ENCODE assay signal across 9 cellular contexts in genomic region chr2:46098606-46099005, GRCh38.
DNase-seq lines count a peak whose midpoint lies in the region; ATAC-seq, FAIRE-seq and TF ChIP-seq lines count a peak whose summit lies in the region.
"Had no signal": no experiment of that assay in that cellular context is flagged by ENCODE, and none has a peak within 500 bp of the region (broad histone marks: within the 10 kb centered on the region; RNA-seq: fewer than 3 reads in every experiment).

No MANE protein-coding gene starts in this region.

- no peak for TF ChIP-seq EP300 in GM12878 (IDR thresholded peaks at IDR 0.05; ENCODE audit: borderline replicate concordance in 1 of 2, control insufficient read depth in 1 of 2, low read depth in 2 of 2, low read length in 2 of 2)

- TF ChIP-seq CTCF in GM12878 (IDR thresholded peaks at IDR 0.05 in 2 of 3, conservative IDR thresholded peaks at IDR 0.05 in 1 of 3; ENCODE audit: control insufficient read depth in 2 of 3, extremely low read depth in 1 of 3, insufficient read depth in 1 of 3, low read depth in 3 of 3, low read length in 3 of 3) = no peak
- TF ChIP-seq CTCF in liver (IDR thresholded peaks at IDR 0.05; ENCODE audit: low read depth, low read length, missing input control) = no peak
- no peak for TF ChIP-seq CTCF in nephron progenitor cell (IDR thresholded peaks at IDR 0.05)

- CTCF ChIA-PET in GM12878 (lab: Yijun Ruan, JAX) = interaction anchor here (0.9 to 3.9 kb wide), 8 partner anchors 9 to 130 kb away, joined by 3 to 11 read pairs (median 4); no protein-coding TSS in a partner anchor

- WGBS in GM12878 (ENCODE audit: insufficient coverage, insufficient replicate concordance, low lambda C conversion rate, missing lambda C conversion rate) = 0% methylated on average over 1 of the region's 1 CpG
- WGBS in liver = 66% methylated on average over 1 of the region's 1 CpG

- H3K9ac ChIP-seq in GM12878 (ENCODE audit: control insufficient read depth, insufficient read depth, low read length) = no peak overlapping the region
- no peak overlapping the region for H3K9ac ChIP-seq in liver (ENCODE audit: low read depth in 1 of 2, low read length in 2 of 2)

- peaks cover 3% of the 10 kb centered on the region for H3K27me3 Mint-ChIP-seq in nephron progenitor cell (ENCODE audit: low read depth, poor library complexity)

- POLR2A ChIA-PET in GM12878 (lab: Charles Lee) = interaction anchor here (0.6 to 1.3 kb wide), 3 partner anchors 14 to 19 kb away, joined by 3 to 5 read pairs (median 3); no protein-coding TSS in a partner anchor

- H4K20me1 ChIP-seq in GM12878 (ENCODE audit: control insufficient read depth, insufficient read depth) = no peaks in the 10 kb centered on the region

- TF ChIP-seq POLR2A in GM12878 (IDR thresholded peaks at IDR 0.05; ENCODE audit: low read depth, low read length) = no peak

- no peaks in the 10 kb centered on the region for H3K27me3 ChIP-seq in GM12878 (replicated peaks in 1 of 2; ENCODE audit: control insufficient read depth in 2 of 2, insufficient read depth in 2 of 2, low read length in 1 of 2)
- no peaks in the 10 kb centered on the region for H3K27me3 ChIP-seq in liver (ENCODE audit: control insufficient read depth in 4 of 4, insufficient read depth in 4 of 4, low read length in 3 of 4)

- TF ChIP-seq RAD21 in GM12878 (IDR thresholded peaks at IDR 0.05; ENCODE audit: insufficient read depth, low read depth, low read length) (no peak), liver (IDR thresholded peaks at IDR 0.05) (no peak)

- intact Hi-C loops in GM12878 (cut with micrococcal nuclease; ENCODE audit: unreplicated experiment) = loop anchor here (5.0 kb wide), 1 partner anchor 129 kb away; no protein-coding TSS in a partner anchor

- H3K79me2 ChIP-seq in GM12878 (ENCODE audit: control insufficient read depth, insufficient read depth, low read length) = no peaks in the 10 kb centered on the region

- DNase-seq in AG08395 (ENCODE audit: low spot score) (peak; percentile 74), HPDE6-E6E7 (ENCODE audit: extremely low spot score) (peak; percentile 60), GM12878 (ENCODE audit: low read depth, low spot score) (no peak), nephron progenitor cell (no peak), T-helper 9 cell (no peak), NCI-H1694 treated with DMSO at 0.1 percent for 48 hours (lab: John Stamatoyannopoulos, UW) (no peak)
- DNase-seq: SHP77 had no signal

- H2AFZ ChIP-seq in GM12878 (ENCODE audit: control insufficient read depth, low read depth, low read length) = no peak overlapping the region

- no TSS peak for BruUV-seq in GM12878 (replicated peaks; lab: Mats Ljungman, UMichigan)

- no peak overlapping the region for H3K4me2 ChIP-seq in GM12878 (ENCODE audit: control insufficient read depth, insufficient read depth)

- no peaks in the 10 kb centered on the region for H3K4me1 ChIP-seq in GM12878 (ENCODE audit: control insufficient read depth, insufficient read depth, low read length)
- H3K4me1 ChIP-seq in liver (ENCODE audit: control insufficient read depth in 4 of 4, insufficient read depth in 4 of 4, low read length in 3 of 4) = peaks cover 0 to 2% (median 0%) of the 10 kb centered on the region in 4 donors

- H3K36me3 Mint-ChIP-seq in nephron progenitor cell (ENCODE audit: low read depth) = peaks cover 18% of the 10 kb centered on the region

- SMC1A ChIA-PET in GM12878 (lab: Charles Lee; ENCODE audit: uncharacterized antibody, unreplicated experiment) = interaction anchor here (0.7 to 3.1 kb wide), 12 partner anchors 11 to 220 kb away, joined by 3 to 21 read pairs (median 7); no protein-coding TSS in a partner anchor

- no peak overlapping the region for H3K27ac ChIP-seq in GM12878 (ENCODE audit: control insufficient read depth, insufficient read depth)
- peak overlapping the region; percentile 52 to 77 for H3K27ac ChIP-seq in liver (ENCODE audit: low read depth in 1 of 2, low read length in 2 of 2)

- H3K4me3 ChIP-seq in GM12878 = no peak overlapping the region
- H3K4me3 ChIP-seq in liver (ENCODE audit: low read depth in 1 of 3, low read length in 3 of 3) = no peak overlapping the region

- H3K4me1 Mint-ChIP-seq in nephron progenitor cell = no peaks in the 10 kb centered on the region

- RAD21 ChIA-PET in GM12878 (lab: Charles Lee; ENCODE audit: unreplicated experiment) = interaction anchor here (0.7 to 2.0 kb wide), 6 partner anchors 19 to 360 kb away, joined by 3 to 19 read pairs (median 4); no protein-coding TSS in a partner anchor

- H3K4me3 Mint-ChIP-seq in nephron progenitor cell = no peak overlapping the region

- no peaks in the 10 kb centered on the region for H3K36me3 ChIP-seq in GM12878 (ENCODE audit: control insufficient read depth in 2 of 2, insufficient read depth in 2 of 2, low read length in 1 of 2)
- peaks cover 0 to 5% (median 3%) of the 10 kb centered on the region in 4 donors for H3K36me3 ChIP-seq in liver (ENCODE audit: control insufficient read depth in 4 of 4, insufficient read depth in 3 of 4, low read depth in 1 of 4, low read length in 3 of 4)

- H3K9me3 Mint-ChIP-seq in nephron progenitor cell = peaks cover 29% of the 10 kb centered on the region

- H3K9me3 ChIP-seq in GM12878 (replicated peaks; ENCODE audit: control insufficient read depth, insufficient read depth, low read length) (no peaks in the 10 kb centered on the region; the same call in 2 of the 3 replicates), liver (ENCODE audit: control insufficient read depth in 4 of 4, low read length in 3 of 4) (no peaks in the 10 kb centered on the region)

- no peak for FAIRE-seq in GM12878 (lab: Jason Lieb, UNC)

- ATAC-seq in GM12878 = peak; percentile 87
- no peak for ATAC-seq in GM18511 (IDR thresholded peaks at IDR 0.05; ENCODE audit: unreplicated experiment)

- H3K27ac Mint-ChIP-seq in nephron progenitor cell = no peak overlapping the region

- in situ Hi-C loops in GM12878 (cut with MboI) = no loop called here

TF ChIP-seq in GM12878, 131 proteins besides CTCF, POLR2A, EP300 and RAD21 (continues in another document):
- TF ChIP-seq EED (IDR thresholded peaks at IDR 0.05; ENCODE audit: low read depth) (no peak), YY1 (IDR thresholded peaks at IDR 0.05; ENCODE audit: low read depth, low read length) (peak; percentile 68; the same call in 1 of the 2 replicates), IKZF2 (IDR thresholded peaks at IDR 0.05) (peak; percentile 9 to 15; a peak in 1 of 4 replicates), NFXL1 (IDR thresholded peaks at IDR 0.05; ENCODE audit: borderline replicate concordance) (no peak), E4F1 (IDR thresholded peaks at IDR 0.05; ENCODE audit: borderline replicate concordance, partially characterized antibody) (no peak)

TF ChIP-seq in liver, 16 proteins besides CTCF, POLR2A, EP300 and RAD21 (continues in another document):
- TF ChIP-seq EGR1 (IDR thresholded peaks at IDR 0.05; ENCODE audit: low read depth in 2 of 2) = no peak
- TF ChIP-seq JUND (IDR thresholded peaks at IDR 0.05) = no peak
- TF ChIP-seq MAX (IDR thresholded peaks at IDR 0.05) = no peak
- no peak for TF ChIP-seq YY1 (IDR thresholded peaks at IDR 0.05)
- TF ChIP-seq FOXA1 (IDR thresholded peaks at IDR 0.05) = no peak
- TF ChIP-seq FOXA2 (IDR thresholded peaks at IDR 0.05) = no peak
- no peak for TF ChIP-seq HNF4A (conservative IDR thresholded peaks at IDR 0.05)
- TF ChIP-seq GABPA (IDR thresholded peaks at IDR 0.05 in 1 of 2, conservative IDR thresholded peaks at IDR 0.05 in 1 of 2) = no peak
- no peak for TF ChIP-seq SP1 (IDR thresholded peaks at IDR 0.05)
- no peak for TF ChIP-seq RXRA (IDR thresholded peaks at IDR 0.05)
- no peak for TF ChIP-seq REST (IDR thresholded peaks at IDR 0.05)
- TF ChIP-seq ZBTB33 (IDR thresholded peaks at IDR 0.05) = no peak
- TF ChIP-seq NR2F2 (IDR thresholded peaks at IDR 0.05) = no peak

Comparison
In these comparisons a context has a peak if more than half of its experiments do, and no peak if none do; other contexts are left out.
1. DNase-seq: peak in AG08395 (single experiment) and HPDE6-E6E7 (single experiment); none in GM12878 (single experiment), nephron progenitor cell (single experiment), T-helper 9 cell (single experiment) and NCI-H1694 treated with DMSO at 0.1 percent for 48 hours (single experiment).